In genomic region chr1:47529520-47530098, GRCh38 we compare ENCODE assay signal across 1 cellular context.
TF ChIP-seq lines count a peak whose summit lies in the region.

No MANE protein-coding gene starts in this region.

TF ChIP-seq in endothelial cell of umbilical vein, 7 proteins besides CTCF, POLR2A, EP300 and RAD21:
- TF ChIP-seq POLR2AphosphoS5 (IDR thresholded peaks at IDR 0.05; ENCODE audit: insufficient read depth, low read depth, low read length) (no peak), GATA2 (IDR thresholded peaks at IDR 0.05; ENCODE audit: insufficient read depth, insufficient read length, low read depth, low read length) (no peak), JUN (IDR thresholded peaks at IDR 0.05; ENCODE audit: borderline replicate concordance, insufficient read depth, insufficient read length, low read depth) (no peak), EZH2 (IDR thresholded peaks at IDR 0.05; ENCODE audit: borderline replicate concordance, low read depth, low read length, severe bottlenecking) (no peak), MAX (IDR thresholded peaks at IDR 0.05; ENCODE audit: insufficient read depth, insufficient read length) (no peak), FOS (IDR thresholded peaks at IDR 0.05; ENCODE audit: borderline replicate concordance, insufficient read depth, low read length) (no peak), MYC (IDR thresholded peaks at IDR 0.05; ENCODE audit: low read depth, low read length) (no peak)
TF ChIP-seq in endothelial cell of umbilical vein: peak in this region for 0.
